29 cellular contexts compared by ENCODE assay signal in genomic region chr6:29477923-29478450, GRCh38. TPM values are rescaled to one million over a fixed set of nuclear protein-coding genes. Genes with fewer than 3 reads are reported as not detected.
"Had no signal": no experiment of that assay in that cellular context is flagged by ENCODE, and none has a peak within 500 bp of the region (broad histone marks: within the 10 kb centered on the region; RNA-seq: fewer than 3 reads in every experiment).

No MANE protein-coding gene starts in this region.

- H3K9ac ChIP-seq: parathyroid adenoma had no signal

- H3K9me3 ChIP-seq: testis, upper lobe of right lung, vagina had no signal

- H3K36me3 ChIP-seq: esophagus squamous epithelium, gastroesophageal sphincter, spleen, tibial nerve, upper lobe of right lung, vagina had no signal

- H3K27ac ChIP-seq: dorsolateral prefrontal cortex, gastroesophageal sphincter, parathyroid adenoma, spleen, testis, tibial nerve, upper lobe of right lung, vagina had no signal

- H2AFZ ChIP-seq: parathyroid adenoma had no signal

- H3K79me2 ChIP-seq: parathyroid adenoma had no signal

- DNase-seq: cortex of kidney; dorsolateral prefrontal cortex; effector CD8-positive, alpha-beta T cell; esophagus squamous epithelium; foreskin fibroblast; glutamatergic neuron; left colon; left ventricle myocardium superior; mesenchymal stem cell; naive B cell; nephron progenitor cell; spleen; stimulated activated CD4-positive, alpha-beta T cell treated with anti-CD3 and anti-CD28 coated beads, Interleukin-15, amount 100 ng/mL, for 24 hours; stimulated activated CD4-positive, alpha-beta T cell treated with anti-CD3 and anti-CD28 coated beads, Interleukin-1b, Interleukin-23, amount 100 ng/mL, for 48 hours; stimulated activated CD4-positive, alpha-beta T cell treated with anti-CD3 and anti-CD28 coated beads, Interleukin-4, amount 100 ng/mL, for 24 hours; testis; upper lobe of right lung had no signal

- H3K27me3 ChIP-seq: esophagus squamous epithelium, gastroesophageal sphincter, spleen, testis, tibial nerve, upper lobe of right lung, vagina had no signal

- ATAC-seq: gastroesophageal sphincter; left colon; left ventricle myocardium superior; sciatic nerve; stimulated activated memory B cell treated with anti-CD40 and anti-IgM and Interleukin-4, amounts not matched to agents 10 μg/mL and 1 μg/mL and 100 μg/mL, for 72 hours; upper lobe of right lung had no signal

- H3K4me1 ChIP-seq: esophagus squamous epithelium, gastroesophageal sphincter, parathyroid adenoma, spleen, testis, tibial nerve, upper lobe of right lung, vagina had no signal

- H3K4me3 ChIP-seq: dorsolateral prefrontal cortex, esophagus squamous epithelium, gastroesophageal sphincter, lung, spleen, testis, tibial nerve, upper lobe of right lung, vagina had no signal

- FAIRE-seq: endometrium had no signal

RNA-seq across cellular contexts. Expression of gene MAS1L, which starts 9.8 kb away (rescaled TPM):
- total RNA-seq: dorsolateral prefrontal cortex, esophagus squamous epithelium, gastroesophageal sphincter, kidney epithelial cell, lung, omental fat pad, pulmonary artery endothelial cell, skeletal muscle tissue, spleen, testis, vagina had no signal
- polyA plus RNA-seq: lung, spleen had no signal

RNA-seq across cellular contexts. Expression of gene OR2H1, which starts 21.0 kb away (rescaled TPM):
- total RNA-seq: dorsolateral prefrontal cortex, esophagus squamous epithelium, gastroesophageal sphincter, kidney epithelial cell, left colon, left ventricle myocardium superior, lung, omental fat pad, pulmonary artery endothelial cell, sciatic nerve, skeletal muscle tissue, spleen, tibial nerve, upper lobe of right lung, vagina had no signal
- polyA plus RNA-seq: lung, spleen had no signal

RNA-seq across cellular contexts. Expression of gene OR11A1, which starts 21.1 kb away (rescaled TPM):
- total RNA-seq: dorsolateral prefrontal cortex, esophagus squamous epithelium, gastroesophageal sphincter, kidney epithelial cell, left colon, left ventricle myocardium superior, lung, omental fat pad, pulmonary artery endothelial cell, sciatic nerve, skeletal muscle tissue, spleen, tibial nerve, upper lobe of right lung, vagina had no signal
- polyA plus RNA-seq: lung, spleen had no signal

RNA-seq across cellular contexts. Expression of gene OR10C1, which starts 38.9 kb away (rescaled TPM):
- total RNA-seq: dorsolateral prefrontal cortex, esophagus squamous epithelium, gastroesophageal sphincter, kidney epithelial cell, left colon, left ventricle myocardium superior, lung, omental fat pad, pulmonary artery endothelial cell, sciatic nerve, skeletal muscle tissue, spleen, tibial nerve, upper lobe of right lung, vagina had no signal
- polyA plus RNA-seq: lung, spleen had no signal
